In the genomic region with DNA sequence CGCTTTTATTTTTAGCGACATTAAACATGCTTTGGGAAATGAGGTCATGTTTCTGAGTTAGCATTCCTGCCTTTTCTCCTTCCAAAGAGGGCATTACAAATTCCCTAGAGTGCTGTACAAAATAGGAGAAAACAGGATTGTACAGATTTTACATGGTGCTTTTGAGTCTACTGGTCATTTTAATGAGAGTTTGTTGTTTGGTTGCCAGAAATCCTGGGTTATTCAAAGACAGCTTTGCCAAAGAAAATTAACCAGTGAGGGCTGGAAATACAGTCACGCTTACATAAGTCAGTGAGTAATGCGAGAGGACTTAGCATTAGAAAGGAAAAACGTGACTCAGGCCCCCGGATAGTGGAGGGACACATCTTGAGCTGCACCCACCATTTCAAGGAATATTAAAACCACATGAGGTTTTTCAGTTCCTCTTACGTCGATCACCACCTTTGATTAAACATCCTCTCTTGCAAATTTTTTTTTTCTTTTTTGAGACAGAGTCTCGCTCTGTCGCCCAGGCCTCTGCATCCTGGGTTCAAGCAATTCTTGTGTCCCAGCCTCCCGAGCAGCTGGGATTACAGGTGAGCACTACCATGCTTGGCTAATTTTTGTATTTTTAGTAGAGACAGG, we compare ENCODE assay signal across 8 cellular contexts. TPM values are rescaled to one million over a fixed set of nuclear protein-coding genes. Genes with fewer than 3 reads are reported as not detected.
DNase-seq lines count a peak whose midpoint lies in the region; ATAC-seq and TF ChIP-seq lines count a peak whose summit lies in the region.

No MANE protein-coding gene starts in this region.

- H3K36me3 Mint-ChIP-seq in osteocyte (ENCODE audit: unreplicated experiment) = no peaks in the 10 kb centered on the region

- H3K4me3 ChIP-seq in WI38 (ENCODE audit: low read depth, low read length) (peak overlapping the region; percentile 5), colonic mucosa (no peak overlapping the region), vagina (no peak overlapping the region)

- H3K27me3 Mint-ChIP-seq in osteocyte (ENCODE audit: unreplicated experiment) = no peaks in the 10 kb centered on the region

- DNase-seq in colonic mucosa (peak; percentile 37), osteocyte (ENCODE audit: extremely low spot score, unreplicated experiment) (no peak), vagina (ENCODE audit: extremely low spot score in 2 of 2) (no peak), HuH-7.5 (ENCODE audit: low spot score) (no peak), NCI-H774 (lab: John Stamatoyannopoulos, UW) (no peak)

- peak overlapping the region; percentile 12 for H3K27ac ChIP-seq in colonic mucosa
- peak overlapping the region; percentile 84 for H3K27ac ChIP-seq in vagina

- H3K4me1 ChIP-seq in colonic mucosa (no peaks in the 10 kb centered on the region), vagina (peaks cover 33% of the 10 kb centered on the region)

- TF ChIP-seq POLR2A in GM18505 (IDR thresholded peaks at IDR 0.05; ENCODE audit: borderline replicate concordance, extremely low read depth, insufficient read depth, insufficient read length) = no peak
- TF ChIP-seq POLR2A in vagina (IDR thresholded peaks at IDR 0.05) = no peak

- H3K36me3 ChIP-seq in colonic mucosa = no peaks in the 10 kb centered on the region
- H3K36me3 ChIP-seq in vagina = no peaks in the 10 kb centered on the region

- TF ChIP-seq CTCF in WI38 (IDR thresholded peaks at IDR 0.05; ENCODE audit: low read depth, low read length) (no peak), colonic mucosa (IDR thresholded peaks at IDR 0.05) (no peak), osteocyte (IDR thresholded peaks at IDR 0.05) (no peak), vagina (IDR thresholded peaks at IDR 0.05) (no peak)

- H3K9me3 ChIP-seq in colonic mucosa = no peaks in the 10 kb centered on the region
- H3K9me3 ChIP-seq in vagina = no peaks in the 10 kb centered on the region

- peak overlapping the region; percentile 91 for H3K27ac Mint-ChIP-seq in osteocyte (ENCODE audit: unreplicated experiment)

- intact Hi-C loops in colonic mucosa (cut with DNase I) (no loop called here), vagina (cut with DNase I) (no loop called here)

- peaks cover 56% of the 10 kb centered on the region for H3K4me1 Mint-ChIP-seq in osteocyte (ENCODE audit: unreplicated experiment)

- H3K4me3 Mint-ChIP-seq in osteocyte (ENCODE audit: unreplicated experiment) = peak overlapping the region; percentile 10

- peak; percentile 31 for ATAC-seq in GM18505 (IDR thresholded peaks at IDR 0.05; ENCODE audit: unreplicated experiment)
- ATAC-seq in HG03565 (IDR thresholded peaks at IDR 0.05; ENCODE audit: unreplicated experiment) = peak; percentile 29

- no peaks in the 10 kb centered on the region for H3K9me3 Mint-ChIP-seq in osteocyte (ENCODE audit: unreplicated experiment)

- H3K27me3 ChIP-seq in colonic mucosa = no peaks in the 10 kb centered on the region
- no peaks in the 10 kb centered on the region for H3K27me3 ChIP-seq in vagina

- H3K9ac ChIP-seq in colonic mucosa (ENCODE audit: low read depth in 2 of 2, low read length in 2 of 2) = no peak overlapping the region

RNA-seq across cellular contexts. Expression of a gene that starts 55.4 kb away (rescaled TPM):
- total RNA-seq in colonic mucosa (1 to 10 TPM; 4.9 to 5.4 TPM), osteocyte (32.1 and 33.6 TPM in 2 replicates), vagina (24.8 TPM)
